1 cellular context compared by ENCODE assay signal in genomic region chr6:33988121-33989015, GRCh38.
TF ChIP-seq lines count a peak whose summit lies in the region.

No MANE protein-coding gene starts in this region.

TF ChIP-seq in HepG2, 621 proteins besides CTCF, POLR2A, EP300 and RAD21 (continued from another document):
- peak; percentile 64; the same call in 1 of the 2 replicates for TF ChIP-seq ZNF639 (CRISPR knock-in tag; conservative IDR thresholded peaks at IDR 0.05)
- TF ChIP-seq ZNF672 (CRISPR knock-in tag; IDR thresholded peaks at IDR 0.05): no peak
- peak; percentile 65; the same call in 1 of the 2 replicates for TF ChIP-seq MAX (IDR thresholded peaks at IDR 0.05)
- no peak for TF ChIP-seq ZC3H4 (CRISPR knock-in tag; IDR thresholded peaks at IDR 0.05; ENCODE audit: borderline replicate concordance)
- TF ChIP-seq SYNCRIP (IDR thresholded peaks at IDR 0.05; ENCODE audit: insufficient read depth, low read depth, low read length): no peak
- TF ChIP-seq SIX1 (CRISPR knock-in tag; IDR thresholded peaks at IDR 0.05; ENCODE audit: borderline replicate concordance): peak; percentile 98
- TF ChIP-seq ZSCAN25 (CRISPR knock-in tag; IDR thresholded peaks at IDR 0.05): peak; percentile 58; the same call in 1 of the 2 replicates
- peak; percentile 92 for TF ChIP-seq RXRB (CRISPR knock-in tag; IDR thresholded peaks at IDR 0.05; ENCODE audit: borderline replicate concordance)
- no peak for TF ChIP-seq HNRNPK (IDR thresholded peaks at IDR 0.05; ENCODE audit: low read depth, low read length, poor library complexity, severe bottlenecking)
- TF ChIP-seq ZNF292 (CRISPR knock-in tag; IDR thresholded peaks at IDR 0.05; ENCODE audit: borderline replicate concordance, low read depth): peak; percentile 93
- TF ChIP-seq TFDP1 (CRISPR knock-in tag; IDR thresholded peaks at IDR 0.05; ENCODE audit: borderline replicate concordance): peak; percentile 67
- peak; percentile 72; the same call in 1 of the 2 replicates for TF ChIP-seq MYC (CRISPR knock-in tag; IDR thresholded peaks at IDR 0.05; ENCODE audit: borderline replicate concordance)
- peak; percentile 94 for TF ChIP-seq TGIF2 (CRISPR knock-in tag; IDR thresholded peaks at IDR 0.05)
- no peak for TF ChIP-seq IKZF4 (CRISPR knock-in tag; IDR thresholded peaks at IDR 0.05; ENCODE audit: borderline replicate concordance, low read depth, not compliant biosample characterization)
- TF ChIP-seq ZNF207 (IDR thresholded peaks at IDR 0.05; ENCODE audit: borderline replicate concordance): no peak
- no peak for TF ChIP-seq ZNF570 (CRISPR knock-in tag; IDR thresholded peaks at IDR 0.05; ENCODE audit: borderline replicate concordance)
- TF ChIP-seq ZBTB20 (CRISPR knock-in tag; IDR thresholded peaks at IDR 0.05; ENCODE audit: borderline replicate concordance, low read depth): peak; percentile 81; the same call in 1 of the 2 replicates
- TF ChIP-seq SAFB2 (CRISPR knock-in tag; IDR thresholded peaks at IDR 0.05; ENCODE audit: borderline replicate concordance, low read depth): peak; percentile 1; the same call in 1 of the 2 replicates
- TF ChIP-seq ATF4 (CRISPR knock-in tag; IDR thresholded peaks at IDR 0.05): no peak
- TF ChIP-seq MED13 (CRISPR knock-in tag; IDR thresholded peaks at IDR 0.05): peak; percentile 52; the same call in 1 of the 2 replicates
- peak; percentile 76; the same call in 1 of the 2 replicates for TF ChIP-seq CENPBD1 (CRISPR knock-in tag; IDR thresholded peaks at IDR 0.05; ENCODE audit: borderline replicate concordance, low read depth)
- peak; percentile 77 for TF ChIP-seq HNF4A (CRISPR knock-in tag; IDR thresholded peaks at IDR 0.05)
- TF ChIP-seq CBX2 (IDR thresholded peaks at IDR 0.05; ENCODE audit: low read depth, low read length): no peak
- TF ChIP-seq CBX2 (CRISPR knock-in tag; IDR thresholded peaks at IDR 0.05; ENCODE audit: low read depth): no peak; the same call in 1 of the 2 replicates
- TF ChIP-seq MTA1 (CRISPR knock-in tag; IDR thresholded peaks at IDR 0.05; ENCODE audit: borderline replicate concordance): 0 out of 2 replicates have a peak, but pooled peaks have one; percentile 28
- TF ChIP-seq ZNF550 (CRISPR knock-in tag; IDR thresholded peaks at IDR 0.05; ENCODE audit: borderline replicate concordance): no peak
- TF ChIP-seq SOX6 (IDR thresholded peaks at IDR 0.05): no peak
- peak; percentile 98 for TF ChIP-seq SOX6 (CRISPR knock-in tag; IDR thresholded peaks at IDR 0.05)
